Comparison of ENCODE assay signal across 9 cellular contexts in the genomic region with DNA sequence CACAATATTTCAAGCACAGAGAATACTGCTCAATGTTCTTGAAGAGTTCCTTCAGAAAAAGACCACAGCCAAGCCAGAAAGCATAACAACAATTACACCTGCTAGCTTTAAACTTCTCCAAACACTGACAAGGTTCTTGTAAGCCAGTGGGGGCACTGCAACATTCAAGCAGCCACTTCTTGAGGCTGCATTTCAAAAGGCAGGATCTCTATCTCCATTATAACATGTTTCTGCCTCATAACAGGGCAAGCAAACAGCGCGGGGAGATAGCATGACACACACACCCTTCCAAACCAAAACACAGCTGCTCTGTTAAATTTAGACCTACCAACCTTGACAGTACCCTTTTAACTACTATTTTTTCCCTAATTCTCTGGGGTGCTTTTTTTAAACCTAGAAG. TPM values are rescaled to one million over a fixed set of nuclear protein-coding genes. Genes with fewer than 3 reads are reported as not detected.
A peak's percentile ranks its signal among the peaks of the same experiment; 100 is the strongest.
DNase-seq lines count a peak whose midpoint lies in the region; ATAC-seq and TF ChIP-seq lines count a peak whose summit lies in the region.
"Had no signal": no experiment of that assay in that cellular context is flagged by ENCODE, and none has a peak within 500 bp of the region (broad histone marks: within the 10 kb centered on the region; RNA-seq: fewer than 3 reads in every experiment).

No MANE protein-coding gene starts in this region.

- H3K9me3 Mint-ChIP-seq in immature natural killer cell, result no peaks in the 10 kb centered on the region
- H3K9me3 Mint-ChIP-seq: central memory CD8-positive, alpha-beta T cell had no signal

- CTCF ChIA-PET in RWPE1 (lab: Yijun Ruan, JAX), result interaction anchor here (0.7 kb wide), 1 partner anchor 55 kb away, joined by 3 read pairs; no protein-coding TSS in a partner anchor

- peaks cover 0 to 2% (median 1%) of the 10 kb centered on the region in 3 donors for H3K27me3 Mint-ChIP-seq in immature natural killer cell (ENCODE audit: low read depth in 3 of 3)
- H3K27me3 Mint-ChIP-seq: central memory CD8-positive, alpha-beta T cell had no signal

- peak overlapping the region in 1 of 6 donors; percentile 37 for H3K27ac Mint-ChIP-seq in immature natural killer cell

- H3K27ac ChIP-seq in right atrium auricular region (peak overlapping the region in 1 of 2 donors; percentile 43), RWPE1 (no peak overlapping the region)

- no peaks in the 10 kb centered on the region for H3K36me3 ChIP-seq in right atrium auricular region

- H3K4me1 ChIP-seq in right atrium auricular region, result peaks cover 0 to 50% of the 10 kb centered on the region in 2 donors

- H3K9me3 ChIP-seq in right atrium auricular region, result no peaks in the 10 kb centered on the region

- intact Hi-C loops in Right ventricle myocardium superior (cut with DNase I), result no loop called here

- H3K4me3 ChIP-seq in right atrium auricular region (no peak overlapping the region), fibroblast of pulmonary artery (replicated peaks; ENCODE audit: low read depth, low read length) (no peak overlapping the region)

- peak in 1 of 2 donors; percentile 37 for TF ChIP-seq CTCF in right atrium auricular region (IDR thresholded peaks at IDR 0.05)
- peak; percentile 40 for TF ChIP-seq CTCF in fibroblast of pulmonary artery (IDR thresholded peaks at IDR 0.05; ENCODE audit: low read length, missing control alignments)
- no peak for TF ChIP-seq CTCF in RWPE1 (conservative IDR thresholded peaks at IDR 0.05; ENCODE audit: low read depth)

- peaks cover 28 to 65% of the 10 kb centered on the region in 2 donors for H3K4me1 Mint-ChIP-seq in immature natural killer cell

- peak; percentile 38 for ATAC-seq in Right ventricle myocardium superior (ENCODE audit: poor library complexity)

- H3K27me3 ChIP-seq in right atrium auricular region, result peaks cover 0 to 4% of the 10 kb centered on the region in 2 donors

- H3K36me3 Mint-ChIP-seq in immature natural killer cell, result peaks cover 0 to 5% (median 4%) of the 10 kb centered on the region in 3 donors

- DNase-seq in Right ventricle myocardium superior (no peak), right atrium auricular region (ENCODE audit: low spot score) (no peak), NCI-H446 treated with DMSO at 0.1 percent for 48 hours (lab: John Stamatoyannopoulos, UW) (peak; percentile 3), fibroblast of pulmonary artery (ENCODE audit: low read depth) (peak; percentile 41), NCI-H2081 (lab: John Stamatoyannopoulos, UW) (no peak), immature natural killer cell (no peak), foreskin melanocyte (no peak), RWPE1 (ENCODE audit: low spot score) (no peak)

- no peak overlapping the region for H3K4me3 Mint-ChIP-seq in immature natural killer cell
- H3K4me3 Mint-ChIP-seq: central memory CD8-positive, alpha-beta T cell had no signal

- POLR2A ChIA-PET in RWPE1 (lab: Yijun Ruan, JAX; ENCODE audit: low non-redundant PET), result no interaction called here

RNA-seq across cellular contexts. Expression of a gene that starts 30.8 kb away (rescaled TPM):
- total RNA-seq in Right ventricle myocardium superior (194 TPM), right atrium auricular region (100 to 1,000 TPM in 1 of 2 donors, 10 to 100 TPM in 1; 88.3 to 154 TPM)
- 10 to 100 TPM; 57.8 to 65.9 (median 61.4) TPM for polyA plus RNA-seq in immature natural killer cell

Comparison
In these comparisons a context has a peak if more than half of its experiments do, and no peak if none do; other contexts are left out.
1. DNase-seq: peak in NCI-H446 treated with DMSO at 0.1 percent for 48 hours (single experiment) and fibroblast of pulmonary artery (single experiment); none in Right ventricle myocardium superior (single experiment), right atrium auricular region (single experiment), NCI-H2081 (0 of 2), immature natural killer cell (0 of 3), foreskin melanocyte (single experiment) and RWPE1 (single experiment).